8 cellular contexts compared by ENCODE assay signal in genomic region chr9:127930298-127931091, GRCh38. TPM values are rescaled to one million over a fixed set of nuclear protein-coding genes. Genes with fewer than 3 reads are reported as not detected.
A peak's percentile ranks its signal among the peaks of the same experiment; 100 is the strongest.
DNase-seq lines count a peak whose midpoint lies in the region; ATAC-seq and TF ChIP-seq lines count a peak whose summit lies in the region.

Gene PIP5KL1 (minus strand): TSS chr9:127930777. CDS start chr9:127930752, 25 bp downstream.

- H4K20me1 ChIP-seq in BLaER1 treated with 17β-estradiol and CSF1 and Interleukin-3, amounts not matched to agents 10 nM and 100 nM = peaks cover 21 to 81% (median 56%) of the 10 kb centered on the region in 11 experiments; a peak in 21 of 22 replicates

- peaks cover 46% of the 10 kb centered on the region for H3K27me3 Mint-ChIP-seq in endodermal cell (ENCODE audit: insufficient read depth)

- peaks cover 50 to 54% (median 51%) of the 10 kb centered on the region in 11 experiments for H3K27me3 ChIP-seq in BLaER1 treated with 17β-estradiol and CSF1 and Interleukin-3, amounts not matched to agents 10 nM and 100 nM
- H3K27me3 ChIP-seq in endodermal cell (ENCODE audit: control insufficient read depth, insufficient read depth, low read length, poor library complexity, severe bottlenecking) = peaks cover 44% of the 10 kb centered on the region
- H3K27me3 ChIP-seq in mesendoderm (ENCODE audit: insufficient read depth, low read length, poor library complexity) = no peaks in the 10 kb centered on the region

- no peak within 1 kb of the TSS for H3K4ac ChIP-seq in mesendoderm (ENCODE audit: low read depth, low read length)

- no peaks in the 10 kb centered on the region for H3K9me3 ChIP-seq in BLaER1 treated with 17β-estradiol and CSF1 and Interleukin-3, amounts not matched to agents 10 nM and 100 nM (replicated peaks in 1 of 11)
- H3K9me3 ChIP-seq in endodermal cell (ENCODE audit: control insufficient read depth, low read length) = no peaks in the 10 kb centered on the region

- H3K79me2 ChIP-seq in mesendoderm (ENCODE audit: control insufficient read depth, insufficient read depth, low read length) = no peaks in the 10 kb centered on the region

- H3K79me1 ChIP-seq in mesendoderm (ENCODE audit: low read length) = peaks cover 2% of the 10 kb centered on the region

- H2BK5ac ChIP-seq in mesendoderm (ENCODE audit: low read length) = no peak within 1 kb of the TSS

- no peak within 1 kb of the TSS; a peak in 1 of 22 replicates for H3K27ac ChIP-seq in BLaER1 treated with 17β-estradiol and CSF1 and Interleukin-3, amounts not matched to agents 10 nM and 100 nM
- no peak within 1 kb of the TSS for H3K27ac ChIP-seq in endodermal cell (ENCODE audit: low read depth, low read length)
- H3K27ac ChIP-seq in mesendoderm (ENCODE audit: low read depth, low read length) = no peak within 1 kb of the TSS

- peak within 1 kb of the TSS; percentile 67 for H3K56ac ChIP-seq in mesendoderm (ENCODE audit: low read length)

- H2BK120ac ChIP-seq in mesendoderm (ENCODE audit: low read depth, low read length) = no peak within 1 kb of the TSS

- no peak within 1 kb of the TSS for H2AK5ac ChIP-seq in mesendoderm (ENCODE audit: low read length)

- no peak within 1 kb of the TSS for H3K18ac ChIP-seq in mesendoderm (ENCODE audit: low read length)

- peaks cover 0 to 18% (median 13%) of the 10 kb centered on the region in 11 experiments; a peak in 13 of 22 replicates for H3K36me3 ChIP-seq in BLaER1 treated with 17β-estradiol and CSF1 and Interleukin-3, amounts not matched to agents 10 nM and 100 nM
- H3K36me3 ChIP-seq in endodermal cell (ENCODE audit: control insufficient read depth, insufficient read depth, low read length) (no peaks in the 10 kb centered on the region), mesendoderm (ENCODE audit: control insufficient read depth, insufficient read depth, low read length) (no peaks in the 10 kb centered on the region)

- H3K9me3 Mint-ChIP-seq in endodermal cell = no peaks in the 10 kb centered on the region

- H2BK15ac ChIP-seq in mesendoderm (replicated peaks; ENCODE audit: low read depth) = no peak within 1 kb of the TSS

- peak within 1 kb of the TSS; percentile 82 to 99 (median 93) for H3K4me2 ChIP-seq in BLaER1 treated with 17β-estradiol and CSF1 and Interleukin-3, amounts not matched to agents 10 nM and 100 nM
- H3K4me2 ChIP-seq in mesendoderm (ENCODE audit: low read length) = peak within 1 kb of the TSS; percentile 60

- H3K4me3 Mint-ChIP-seq in endodermal cell = peak within 1 kb of the TSS; percentile 48

- H3K27ac Mint-ChIP-seq in endodermal cell = peak within 1 kb of the TSS; percentile 17

- no peak within 1 kb of the TSS for H3K23ac ChIP-seq in mesendoderm (ENCODE audit: low read length)

- DNase-seq in NCI-H82 (lab: John Stamatoyannopoulos, UW) = peak; percentile 82
- peak; percentile 57 for DNase-seq in activated T-cell treated with anti-CD3 and anti-CD28 coated beads for 1 hour (ENCODE audit: low read depth)
- peak; percentile 96 for DNase-seq in endodermal cell
- DNase-seq in mesendoderm = peak; percentile 92
- DNase-seq in stimulated activated CD8-positive, alpha-beta memory T cell treated with anti-CD3 and anti-CD28 coated beads, Interleukin-15, amount 100 ng/mL, for 1 hour (ENCODE audit: low read depth) = peak; percentile 51

- peak within 1 kb of the TSS; percentile 50 to 76 (median 63) for H3K4me3 ChIP-seq in BLaER1 treated with 17β-estradiol and CSF1 and Interleukin-3, amounts not matched to agents 10 nM and 100 nM
- H3K4me3 ChIP-seq in endodermal cell (ENCODE audit: low read length) (peak within 1 kb of the TSS; percentile 77), mesendoderm (ENCODE audit: low read length) (peak within 1 kb of the TSS; percentile 46)

- no peak within 1 kb of the TSS for H4K8ac ChIP-seq in mesendoderm (ENCODE audit: low read depth, low read length)

- peaks cover 12% of the 10 kb centered on the region for H3K4me1 Mint-ChIP-seq in endodermal cell

- H3K4me1 ChIP-seq in BLaER1 treated with 17β-estradiol and CSF1 and Interleukin-3, amounts not matched to agents 10 nM and 100 nM = peaks cover 42 to 76% (median 45%) of the 10 kb centered on the region in 10 experiments
- H3K4me1 ChIP-seq in endodermal cell (ENCODE audit: control insufficient read depth, insufficient read depth, low read length) = no peaks in the 10 kb centered on the region
- H3K4me1 ChIP-seq in mesendoderm (ENCODE audit: control insufficient read depth, low read depth, low read length) = peaks cover 9% of the 10 kb centered on the region

- 2 to 3% methylated on average over 14 to 68 of the region's 68 CpGs for WGBS in endodermal cell (ENCODE audit: insufficient coverage in 1 of 2, insufficient read length in 1 of 2), 2 experiments
- WGBS in mesendoderm (ENCODE audit: extremely low coverage, insufficient coverage, low lambda C conversion rate) = no CpG with 5 or more reads among the region's 68 CpGs

- TF ChIP-seq CTCF in endodermal cell (conservative IDR thresholded peaks at IDR 0.05) = peak; percentile 49

- H4K5ac ChIP-seq in mesendoderm (ENCODE audit: low read length) = no peak within 1 kb of the TSS

- ATAC-seq in GM19025 (IDR thresholded peaks at IDR 0.05; ENCODE audit: low read depth, unreplicated experiment) (peak; percentile 78), HG03159 (IDR thresholded peaks at IDR 0.05; ENCODE audit: unreplicated experiment) (peak; percentile 78)

- H3K9ac ChIP-seq in BLaER1 treated with 17β-estradiol and CSF1 and Interleukin-3, amounts not matched to agents 10 nM and 100 nM = peak within 1 kb of the TSS in 8 of 11 experiments; percentile 4 to 61 (median 50); a peak in 13 of 22 replicates
- no peak within 1 kb of the TSS for H3K9ac ChIP-seq in endodermal cell (ENCODE audit: extremely low read depth, low read length, poor library complexity, severe bottlenecking)
- H3K9ac ChIP-seq in mesendoderm (ENCODE audit: low read length) = peak within 1 kb of the TSS; percentile 62

- H3K36me3 Mint-ChIP-seq in endodermal cell (ENCODE audit: low read depth) = peaks cover 2% of the 10 kb centered on the region

RNA-seq across cellular contexts. Expression of gene PIP5KL1, which starts in this region (rescaled TPM):
- total RNA-seq in endodermal cell = 1 to 10 TPM; 6.6 to 9.3 TPM
- polyA plus RNA-seq in endodermal cell (2013, experiment 1 of 2) = 3.7 TPM
- polyA plus RNA-seq in endodermal cell (2013, experiment 2 of 2) = 3.3 TPM
- 4.1 TPM for polyA plus RNA-seq in mesendoderm (2013, experiment 1 of 2)
- 3.5 TPM for polyA plus RNA-seq in mesendoderm (2013, experiment 2 of 2)
